In genomic region chr6:159038318-159038717, GRCh38 we compare ENCODE assay signal across 1 cellular context.
TF ChIP-seq lines count a peak whose summit lies in the region.

No MANE protein-coding gene starts in this region.

TF ChIP-seq in HEK293, 187 proteins besides CTCF, POLR2A, EP300 and RAD21:
- TF ChIP-seq ZNF335 (tag by site-specific recombination; conservative IDR thresholded peaks at IDR 0.05) = 0 out of 2 replicates have a peak, but pooled peaks have one; percentile 14
